ENCODE assay signal across 9 cellular contexts in the genomic region with DNA sequence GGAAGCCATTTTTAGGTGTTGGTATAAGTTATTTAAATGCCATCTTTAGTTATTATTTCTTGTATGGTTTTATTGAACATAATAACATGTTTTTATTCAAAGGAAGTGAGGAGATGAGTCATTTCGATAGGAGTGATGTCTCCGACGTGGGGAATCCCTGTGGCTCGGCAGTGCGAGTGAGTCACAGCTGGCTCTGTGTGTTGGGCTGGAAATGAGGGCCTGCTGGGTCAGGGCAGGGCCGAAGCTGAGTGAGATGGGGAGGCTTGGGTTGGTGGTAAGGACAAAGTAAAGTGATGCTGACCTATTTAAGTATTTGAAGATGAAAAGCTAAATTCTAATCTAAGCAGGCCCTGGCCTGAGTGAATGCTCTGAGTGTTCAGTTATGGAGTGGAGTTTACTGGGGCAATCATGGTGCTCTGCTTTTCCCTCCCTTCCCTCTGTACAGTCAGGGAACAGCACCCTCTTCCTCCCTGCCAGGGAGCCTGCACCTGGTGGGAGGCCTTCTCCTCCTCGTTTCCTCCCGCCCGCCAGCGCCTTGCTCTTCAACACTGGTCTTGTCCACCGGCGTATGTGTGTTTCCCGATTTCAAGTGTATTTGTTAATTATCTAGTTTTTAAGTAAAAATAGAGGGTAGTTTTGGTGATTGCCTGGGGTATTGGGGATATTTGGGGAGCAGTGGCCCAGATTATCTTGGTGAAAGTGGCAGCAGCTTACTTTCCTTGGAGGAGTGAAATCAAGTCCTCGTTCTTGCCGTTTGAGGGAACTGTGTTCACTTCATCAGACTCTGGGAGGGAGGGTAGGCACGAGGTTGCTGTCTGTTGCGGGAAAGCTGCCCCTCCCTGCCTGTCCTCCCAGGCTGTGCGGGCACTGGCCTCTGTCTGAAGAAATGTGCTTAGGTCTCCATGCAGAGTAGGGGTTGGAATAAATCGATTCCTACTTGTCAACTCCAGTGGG.
A peak's percentile ranks its signal among the peaks of the same experiment; 100 is the strongest.
DNase-seq lines count a peak whose midpoint lies in the region; ATAC-seq, FAIRE-seq and TF ChIP-seq lines count a peak whose summit lies in the region.
"Had no signal": no experiment of that assay in that cellular context is flagged by ENCODE, and none has a peak within 500 bp of the region (broad histone marks: within the 10 kb centered on the region; RNA-seq: fewer than 3 reads in every experiment).

No MANE protein-coding gene starts in this region.

- H3K36me3 ChIP-seq in CD4-positive, CD25-positive, alpha-beta regulatory T cell (ENCODE audit: control insufficient read depth, insufficient read depth, low read length) = no peaks in the 10 kb centered on the region
- H3K36me3 ChIP-seq in H1 (ENCODE audit: control insufficient read depth in 2 of 4, insufficient read depth in 4 of 4, low read length in 3 of 4) (no peaks in the 10 kb centered on the region), suprapubic skin (no peaks in the 10 kb centered on the region)

- no peaks in the 10 kb centered on the region for H3K27me3 Mint-ChIP-seq in CD4-positive, CD25-positive, alpha-beta regulatory T cell
- H3K27me3 Mint-ChIP-seq: IgD-negative memory B cell had no signal

- H2BK120ac ChIP-seq in H1 (replicated peaks; ENCODE audit: low read depth, low read length) = no peak overlapping the region

- 87% methylated on average over 19 of the region's 19 CpGs; no CpG with 5 or more reads in 1 of the 2 experiments for WGBS in H1 (ENCODE audit: extremely low coverage in 1 of 2, insufficient coverage in 1 of 2, insufficient read length in 1 of 2, insufficient replicate concordance in 2 of 2, low coverage in 1 of 2, low lambda C conversion rate in 2 of 2, missing lambda C conversion rate in 1 of 2), 2 experiments
- WGBS in suprapubic skin = 61% methylated on average over 19 of the region's 19 CpGs

- H3K9me3 ChIP-seq in CD4-positive, CD25-positive, alpha-beta regulatory T cell (ENCODE audit: control insufficient read depth in 2 of 2, low read length in 2 of 2) = no peaks in the 10 kb centered on the region
- H3K9me3 ChIP-seq in H1 (ENCODE audit: insufficient read depth in 2 of 2, low read depth in 1 of 2, low read length in 1 of 2) (no peaks in the 10 kb centered on the region), suprapubic skin (no peaks in the 10 kb centered on the region)

- H3K23me2 ChIP-seq in H1 (ENCODE audit: low read depth, low read length) = no peaks in the 10 kb centered on the region

- peak overlapping the region; percentile 99 for H3K27ac ChIP-seq in CD4-positive, CD25-positive, alpha-beta regulatory T cell (ENCODE audit: insufficient read depth, low read length, poor library complexity, severe bottlenecking)
- H3K27ac ChIP-seq in H1 (ENCODE audit: low read depth, low read length) (no peak overlapping the region), suprapubic skin (peak overlapping the region; percentile 67)

- no peaks in the 10 kb centered on the region for H3K79me2 ChIP-seq in H1 (ENCODE audit: control insufficient read depth in 1 of 2, insufficient read depth in 2 of 2, low read length in 2 of 2)

- no peak overlapping the region for H2BK15ac ChIP-seq in H1 (ENCODE audit: low read length)

- H3K14ac ChIP-seq in H1 (ENCODE audit: insufficient read length) = no peak overlapping the region

- no peaks in the 10 kb centered on the region for H3K79me1 ChIP-seq in H1 (ENCODE audit: low read depth, low read length)

- H3K4ac ChIP-seq in H1 (replicated peaks; ENCODE audit: insufficient read length, low read depth, low read length) = no peak overlapping the region

- no peaks in the 10 kb centered on the region for H3K36me3 Mint-ChIP-seq in CD4-positive, CD25-positive, alpha-beta regulatory T cell
- H3K36me3 Mint-ChIP-seq: IgD-negative memory B cell had no signal

- H3K4me3 Mint-ChIP-seq in CD4-positive, CD25-positive, alpha-beta regulatory T cell = peak overlapping the region; percentile 83 to 91 (median 86)

- TF ChIP-seq POLR2A in H1 (IDR thresholded peaks at IDR 0.05; ENCODE audit: control extremely low read depth in 1 of 2, low read depth in 2 of 2, low read length in 2 of 2) (no peak), suprapubic skin (IDR thresholded peaks at IDR 0.05) (no peak)

- no peaks in the 10 kb centered on the region for H3K27me3 ChIP-seq in CD4-positive, CD25-positive, alpha-beta regulatory T cell (ENCODE audit: control insufficient read depth, insufficient read depth, low read length)
- H3K27me3 ChIP-seq in H1 (replicated peaks in 1 of 4; ENCODE audit: control insufficient read depth in 3 of 4, extremely low read depth in 1 of 4, insufficient read depth in 3 of 4, low read length in 3 of 4) (no peaks in the 10 kb centered on the region), suprapubic skin (no peaks in the 10 kb centered on the region)

- no peak overlapping the region for H3K23ac ChIP-seq in H1 (ENCODE audit: insufficient read length)

- CTCF ChIA-PET in H1 (lab: Charles Lee; ENCODE audit: partially characterized antibody) = interaction anchor here (1.8 kb wide), 1 partner anchor 36 kb away, joined by 3 read pairs; no protein-coding TSS in a partner anchor

- H3K56ac ChIP-seq in H1 (replicated peaks; ENCODE audit: insufficient read length, low read depth, low read length) = no peak overlapping the region

- H3K9ac ChIP-seq in H1 (replicated peaks in 1 of 4; ENCODE audit: extremely low read depth in 1 of 4, low read depth in 3 of 4, low read length in 3 of 4) = no peak overlapping the region

- no peak overlapping the region for H4K5ac ChIP-seq in H1 (ENCODE audit: insufficient read length, low read depth, low read length)

- TF ChIP-seq RAD21 in H1 (IDR thresholded peaks at IDR 0.05 in 1 of 2, conservative IDR thresholded peaks at IDR 0.05 in 1 of 2; ENCODE audit: low read depth in 2 of 2, low read length in 2 of 2) = no peak

- H3K27ac Mint-ChIP-seq in CD4-positive, CD25-positive, alpha-beta regulatory T cell = peak overlapping the region; percentile 96 to 100 (median 99)

- peaks cover 41 to 96% (median 64%) of the 10 kb centered on the region in 4 donors for H3K4me1 Mint-ChIP-seq in CD4-positive, CD25-positive, alpha-beta regulatory T cell

- no peaks in the 10 kb centered on the region for H3K9me3 Mint-ChIP-seq in CD4-positive, CD25-positive, alpha-beta regulatory T cell
- H3K9me3 Mint-ChIP-seq: IgD-negative memory B cell had no signal

- no peak for FAIRE-seq in H1 (lab: Jason Lieb, UNC)

- peaks cover 94% of the 10 kb centered on the region for H3K4me1 ChIP-seq in CD4-positive, CD25-positive, alpha-beta regulatory T cell (ENCODE audit: control insufficient read depth, insufficient read depth, low read length, poor library complexity, severe bottlenecking)
- H3K4me1 ChIP-seq in H1 (replicated peaks in 1 of 4; ENCODE audit: control insufficient read depth in 3 of 4, insufficient read depth in 4 of 4, low read length in 3 of 4) (no peaks in the 10 kb centered on the region; a peak in 3 of 7 replicates), suprapubic skin (peaks cover 42% of the 10 kb centered on the region)

- no peak overlapping the region for H2BK20ac ChIP-seq in H1 (ENCODE audit: low read length)

- no peak overlapping the region for H2AK5ac ChIP-seq in H1 (ENCODE audit: low read depth, low read length)

- no peak overlapping the region for H4K91ac ChIP-seq in H1 (replicated peaks; ENCODE audit: insufficient read length, low read length)

- no peak overlapping the region for H2BK5ac ChIP-seq in H1 (ENCODE audit: low read depth, low read length)

- no peak overlapping the region for H4K8ac ChIP-seq in H1 (ENCODE audit: extremely low read depth, insufficient read depth, low read length)

- DNase-seq in CD4-positive, CD25-positive, alpha-beta regulatory T cell = peak; percentile 79 to 92 (median 82)
- peak; percentile 48 for DNase-seq in HT-29 (ENCODE audit: low spot score)
- peak; percentile 48 to 65 for DNase-seq in activated CD8-positive, alpha-beta memory T cell treated with anti-CD3 and anti-CD28 coated beads for 4 hours (ENCODE audit: low read depth in 2 of 2)
- no peak for DNase-seq in H1 (ENCODE audit: low read depth in 1 of 2, low spot score in 2 of 2)
- DNase-seq in non-pigmented ciliary epithelial cell (ENCODE audit: low read depth) = peak; percentile 76
- peak; percentile 84 to 88 for DNase-seq in suprapubic skin (ENCODE audit: low spot score in 2 of 2)
- no peak for DNase-seq in NCI-H187 treated with DMSO at 0.1 percent for 48 hours (lab: John Stamatoyannopoulos, UW)

- ATAC-seq in CD4-positive, CD25-positive, alpha-beta regulatory T cell (ENCODE audit: low read depth in 2 of 2) = peak; percentile 68 to 70
- ATAC-seq in GM21381 (IDR thresholded peaks at IDR 0.05; ENCODE audit: unreplicated experiment) = peak; percentile 86

- no peak overlapping the region for H3K4me2 ChIP-seq in H1 (ENCODE audit: insufficient read depth in 1 of 2, low read depth in 2 of 2, low read length in 2 of 2)

- H2AFZ ChIP-seq in H1 (ENCODE audit: low read length) = no peak overlapping the region

- POLR2A ChIA-PET in H1 (lab: Charles Lee; ENCODE audit: partially characterized antibody) = no interaction called here

- TF ChIP-seq CTCF in H1 (IDR thresholded peaks at IDR 0.05; ENCODE audit: control extremely low read depth in 1 of 3, insufficient read depth in 1 of 3, low read depth in 1 of 3, low read length in 3 of 3) (no peak), suprapubic skin (IDR thresholded peaks at IDR 0.05) (no peak)

- peak overlapping the region; percentile 81 for H3K4me3 ChIP-seq in CD4-positive, CD25-positive, alpha-beta regulatory T cell (ENCODE audit: low read depth, low read length)
- no peak overlapping the region for H3K4me3 ChIP-seq in H1 (ENCODE audit: extremely low read depth in 1 of 4, insufficient read depth in 2 of 4, low read depth in 3 of 4, low read length in 4 of 4)
- no peak overlapping the region for H3K4me3 ChIP-seq in suprapubic skin

- no peak overlapping the region for H2BK12ac ChIP-seq in H1 (ENCODE audit: low read depth, low read length)

- H4K20me1 ChIP-seq in H1 (replicated peaks in 1 of 2; ENCODE audit: control insufficient read depth in 1 of 2, insufficient read depth in 2 of 2, low read length in 2 of 2) = no peaks in the 10 kb centered on the region

- TF ChIP-seq EP300 in H1 (IDR thresholded peaks at IDR 0.05; ENCODE audit: borderline replicate concordance in 1 of 2, low read depth in 2 of 2, low read length in 2 of 2) (no peak), suprapubic skin (IDR thresholded peaks at IDR 0.05) (no peak)

- no peak overlapping the region for H3K18ac ChIP-seq in H1 (ENCODE audit: extremely low read depth, low read length)

TF ChIP-seq in H1, 55 proteins besides CTCF, POLR2A, EP300 and RAD21:
- TF ChIP-seq RXRA (IDR thresholded peaks at IDR 0.05; ENCODE audit: insufficient read depth, low read depth, low read length) (no peak), JUND (IDR thresholded peaks at IDR 0.05; ENCODE audit: low read length) (peak; percentile 29; the same call in 1 of the 2 replicates)

Comparison
In these comparisons a context has a peak if more than half of its experiments do, and no peak if none do; other contexts are left out.
1. DNase-seq: peak in CD4-positive, CD25-positive, alpha-beta regulatory T cell (3 of 3), HT-29 (single experiment), activated CD8-positive, alpha-beta memory T cell treated with anti-CD3 and anti-CD28 coated beads for 4 hours (2 of 2), non-pigmented ciliary epithelial cell (single experiment) and suprapubic skin (2 of 2); none in H1 (0 of 2) and NCI-H187 treated with DMSO at 0.1 percent for 48 hours (single experiment).